Comparison of ENCODE assay signal across 8 cellular contexts in the genomic region with DNA sequence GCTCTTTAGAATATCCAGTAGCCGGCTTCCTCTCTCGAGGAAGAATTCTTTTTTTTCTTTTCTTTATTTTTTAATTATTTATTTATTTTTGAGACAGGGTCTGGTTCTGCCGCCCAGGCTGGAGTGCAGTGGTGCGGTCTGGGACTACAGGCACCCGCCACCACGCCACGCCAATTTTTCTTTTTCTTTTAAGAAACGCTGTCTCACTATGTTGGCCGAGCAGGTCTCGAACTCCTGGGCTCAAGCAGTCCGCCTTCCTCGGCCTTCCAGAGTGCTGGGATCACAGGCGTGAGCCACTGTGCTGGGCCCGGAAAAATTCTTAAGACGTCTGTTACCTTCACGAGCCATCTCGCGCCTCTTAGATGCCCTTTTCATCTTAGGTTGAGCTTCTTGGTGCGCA. TPM values are rescaled to one million over a fixed set of nuclear protein-coding genes. Genes with fewer than 3 reads are reported as not detected.
DNase-seq lines count a peak whose midpoint lies in the region; ATAC-seq and TF ChIP-seq lines count a peak whose summit lies in the region.

No MANE protein-coding gene starts in this region.

- H4K20me1 ChIP-seq in IMR-90 (ENCODE audit: insufficient read depth, low read length): peaks cover 16% of the 10 kb centered on the region

- H3K27me3 ChIP-seq in IMR-90 (ENCODE audit: control insufficient read depth, insufficient read depth, low read length): no peaks in the 10 kb centered on the region
- H3K27me3 ChIP-seq in mucosa of rectum (ENCODE audit: control insufficient read depth in 2 of 2, insufficient read depth in 2 of 2, low read length in 2 of 2): no peaks in the 10 kb centered on the region

- H2AFZ ChIP-seq in IMR-90 (replicated peaks; ENCODE audit: low read length, poor library complexity): peak overlapping the region; percentile 99

- H3K79me1 ChIP-seq in IMR-90 (ENCODE audit: low read depth in 1 of 2, low read length in 2 of 2): peaks cover 4 to 18% of the 10 kb centered on the region in 2 experiments; a peak in 3 of 4 replicates

- no peak overlapping the region for H3K56ac ChIP-seq in IMR-90 (ENCODE audit: extremely low read depth, insufficient read depth, low read length)

- H3K36me3 ChIP-seq in IMR-90 (ENCODE audit: control insufficient read depth, insufficient read depth, low read length): no peaks in the 10 kb centered on the region
- H3K36me3 ChIP-seq in mucosa of rectum (ENCODE audit: control insufficient read depth in 2 of 2, insufficient read depth in 2 of 2, low read length in 2 of 2): no peaks in the 10 kb centered on the region

- BruUV-seq in IMR-90 (replicated peaks; lab: Mats Ljungman, UMichigan): no TSS peak

- ATAC-seq in IMR-90 (ENCODE audit: low read depth): no peak

- no peak for DNase-seq in IMR-90
- DNase-seq in caudate nucleus (lab: John Stamatoyannopoulos, UW): no peak
- no peak for DNase-seq in GDM1 (lab: John Stamatoyannopoulos, UW)
- no peak for DNase-seq in RPMI8226
- DNase-seq in NCI-H345 (lab: John Stamatoyannopoulos, UW): no peak
- no peak for DNase-seq in dermis blood vessel endothelial cell

- peak overlapping the region; percentile 89 for H3K4me2 ChIP-seq in IMR-90 (ENCODE audit: low read depth, low read length)

- H2BK5ac ChIP-seq in IMR-90 (ENCODE audit: low read depth, low read length, poor library complexity, severe bottlenecking): peak overlapping the region; percentile 49

- H2BK15ac ChIP-seq in IMR-90 (ENCODE audit: low read depth, low read length): no peak overlapping the region

- H2AK5ac ChIP-seq in IMR-90 (ENCODE audit: low read depth, low read length): no peak overlapping the region

- no peak overlapping the region; the same call in 1 of the 2 replicates for H3K23ac ChIP-seq in IMR-90 (ENCODE audit: low read depth, low read length)

- no CpG with 5 or more reads among the region's 19 CpGs for WGBS in IMR-90 (ENCODE audit: extremely low coverage in 2 of 2, insufficient read length in 1 of 2), 2 experiments

- peak overlapping the region; percentile 79 for H4K5ac ChIP-seq in IMR-90 (ENCODE audit: low read depth, low read length)

- H3K9me3 ChIP-seq in IMR-90 (ENCODE audit: control insufficient read depth, insufficient read depth, low read length) (no peaks in the 10 kb centered on the region), mucosa of rectum (ENCODE audit: control insufficient read depth in 2 of 2, low read length in 2 of 2) (no peaks in the 10 kb centered on the region)

- H3K9me1 ChIP-seq in IMR-90 (ENCODE audit: insufficient read depth, low read length): peaks cover 3% of the 10 kb centered on the region; the same call in 1 of the 2 replicates

- H2AK9ac ChIP-seq in IMR-90 (replicated peaks; ENCODE audit: low read depth, low read length, poor library complexity): no peak overlapping the region

- CTCF ChIA-PET in IMR-90 (lab: Yijun Ruan, JAX): no interaction called here

- in situ Hi-C loops in IMR-90 (cut with MboI; ENCODE audit: low sequenced_read_pairs): no loop called here

- H2BK20ac ChIP-seq in IMR-90 (ENCODE audit: low read depth, low read length): no peak overlapping the region

- POLR2A ChIA-PET in IMR-90 (lab: Charles Lee; ENCODE audit: unreplicated experiment): no interaction called here

- TF ChIP-seq RAD21 in IMR-90 (IDR thresholded peaks at IDR 0.05; ENCODE audit: low read length): no peak

- peak overlapping the region; percentile 83 for H3K4ac ChIP-seq in IMR-90 (ENCODE audit: low read depth, low read length)

- no peak overlapping the region for H3K9ac ChIP-seq in IMR-90 (ENCODE audit: low read depth, low read length)
- peak overlapping the region; percentile 66 to 94 for H3K9ac ChIP-seq in mucosa of rectum (ENCODE audit: low read depth in 1 of 2, low read length in 2 of 2)

- intact Hi-C loops in IMR-90 (cut with micrococcal nuclease): loop anchor here (1.0 to 10.0 kb wide), 5 partner anchors 45 to 391 kb away; no protein-coding TSS in a partner anchor

- TF ChIP-seq CTCF in 22Rv1 (IDR thresholded peaks at IDR 0.05): no peak
- TF ChIP-seq CTCF in IMR-90 (conservative IDR thresholded peaks at IDR 0.05; ENCODE audit: low read depth, low read length): no peak

- peak overlapping the region; percentile 57; the same call in 1 of the 2 replicates for H4K91ac ChIP-seq in IMR-90 (ENCODE audit: insufficient read depth, low read depth, low read length)

- H3K27ac ChIP-seq in 22Rv1: peak overlapping the region; percentile 94
- H3K27ac ChIP-seq in IMR-90 (ENCODE audit: insufficient read depth, low read length): peak overlapping the region; percentile 62
- peak overlapping the region; percentile 98 for H3K27ac ChIP-seq in caudate nucleus (ENCODE audit: low read depth, low read length)
- H3K27ac ChIP-seq in mucosa of rectum (ENCODE audit: low read depth in 2 of 2, low read length in 2 of 2): peak overlapping the region; percentile 96 to 97

- dilution Hi-C loops in IMR-90 (cut with HindIII; ENCODE audit: low sequenced_read_pairs, unreplicated experiment): no loop called here

- H2BK120ac ChIP-seq in IMR-90 (ENCODE audit: low read depth, low read length): no peak overlapping the region

- H3K4me1 ChIP-seq in IMR-90 (ENCODE audit: control insufficient read depth, insufficient read depth, low read length) (peaks cover 2% of the 10 kb centered on the region; the same call in 1 of the 2 replicates), mucosa of rectum (ENCODE audit: control insufficient read depth in 2 of 2, insufficient read depth in 2 of 2, low read length in 2 of 2) (peaks cover 5 to 16% of the 10 kb centered on the region in 2 donors)

- H3K14ac ChIP-seq in IMR-90 (replicated peaks; ENCODE audit: low read depth, low read length): peak overlapping the region; percentile 76; the same call in 1 of the 2 replicates

- peak overlapping the region; percentile 82 to 83; a peak in 3 of 4 replicates for H4K8ac ChIP-seq in IMR-90 (ENCODE audit: low read depth in 2 of 2, low read length in 2 of 2)

- peak overlapping the region; percentile 87; the same call in 1 of the 2 replicates for H3K4me3 ChIP-seq in IMR-90 (ENCODE audit: insufficient read depth, low read depth, low read length)
- peak overlapping the region; percentile 94 for H3K4me3 ChIP-seq in mucosa of rectum (ENCODE audit: low read length in 2 of 2)

- H3K18ac ChIP-seq in IMR-90 (ENCODE audit: low read depth, low read length): no peak overlapping the region

- TF ChIP-seq POLR2A in IMR-90 (IDR thresholded peaks at IDR 0.05; ENCODE audit: low read depth, low read length): no peak

TF ChIP-seq in IMR-90, 13 proteins besides CTCF, POLR2A, EP300 and RAD21:
- TF ChIP-seq MAFK (IDR thresholded peaks at IDR 0.05; ENCODE audit: low read depth, low read length) (no peak), CHD1 (IDR thresholded peaks at IDR 0.05; ENCODE audit: low read depth, low read length) (no peak), BHLHE40 (IDR thresholded peaks at IDR 0.05; ENCODE audit: low read depth, low read length) (no peak), CEBPB (IDR thresholded peaks at IDR 0.05; ENCODE audit: low read depth, low read length) (no peak), RFX5 (IDR thresholded peaks at IDR 0.05; ENCODE audit: low read depth, low read length) (no peak), SMC3 (IDR thresholded peaks at IDR 0.05; ENCODE audit: low read depth, low read length) (no peak), MXI1 (IDR thresholded peaks at IDR 0.05; ENCODE audit: borderline replicate concordance, low read depth, low read length) (no peak), NFE2L2 (IDR thresholded peaks at IDR 0.05; ENCODE audit: low read depth, low read length) (no peak), MAZ (IDR thresholded peaks at IDR 0.05; ENCODE audit: borderline replicate concordance, low read depth, low read length) (no peak), RCOR1 (IDR thresholded peaks at IDR 0.05; ENCODE audit: insufficient replicate concordance, low read length) (no peak), FOS (IDR thresholded peaks at IDR 0.05; ENCODE audit: low read depth, low read length) (no peak)
- TF ChIP-seq, protein P1, sequence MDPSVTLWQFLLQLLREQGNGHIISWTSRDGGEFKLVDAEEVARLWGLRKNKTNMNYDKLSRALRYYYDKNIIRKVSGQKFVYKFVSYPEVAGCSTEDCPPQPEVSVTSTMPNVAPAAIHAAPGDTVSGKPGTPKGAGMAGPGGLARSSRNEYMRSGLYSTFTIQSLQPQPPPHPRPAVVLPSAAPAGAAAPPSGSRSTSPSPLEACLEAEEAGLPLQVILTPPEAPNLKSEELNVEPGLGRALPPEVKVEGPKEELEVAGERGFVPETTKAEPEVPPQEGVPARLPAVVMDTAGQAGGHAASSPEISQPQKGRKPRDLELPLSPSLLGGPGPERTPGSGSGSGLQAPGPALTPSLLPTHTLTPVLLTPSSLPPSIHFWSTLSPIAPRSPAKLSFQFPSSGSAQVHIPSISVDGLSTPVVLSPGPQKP (IDR thresholded peaks at IDR 0.05; ENCODE audit: borderline replicate concordance, low read depth, low read length): no peak
- TF ChIP-seq, protein P2, sequence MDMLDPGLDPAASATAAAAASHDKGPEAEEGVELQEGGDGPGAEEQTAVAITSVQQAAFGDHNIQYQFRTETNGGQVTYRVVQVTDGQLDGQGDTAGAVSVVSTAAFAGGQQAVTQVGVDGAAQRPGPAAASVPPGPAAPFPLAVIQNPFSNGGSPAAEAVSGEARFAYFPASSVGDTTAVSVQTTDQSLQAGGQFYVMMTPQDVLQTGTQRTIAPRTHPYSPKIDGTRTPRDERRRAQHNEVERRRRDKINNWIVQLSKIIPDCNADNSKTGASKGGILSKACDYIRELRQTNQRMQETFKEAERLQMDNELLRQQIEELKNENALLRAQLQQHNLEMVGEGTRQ (IDR thresholded peaks at IDR 0.05; ENCODE audit: low read depth, low read length): no peak

RNA-seq across cellular contexts. Expression of gene TMEM131, which starts 0.9 kb away (rescaled TPM):
- total RNA-seq in IMR-90 (2012; rRNA removed) (13.3 and 18.9 TPM in 2 replicates), dermis blood vessel endothelial cell (22.3 and 30.9 TPM in 2 replicates)
- 14.0 TPM in 2 replicates for polyA plus RNA-seq in IMR-90 (2012; rRNA removed)
- 3.5 and 6.7 TPM in 2 replicates for polyA plus RNA-seq in IMR-90 (2012; cell fraction: cytosol; rRNA removed)
- polyA plus RNA-seq in IMR-90 (2012; cell fraction: nucleus; rRNA removed; ENCODE audit: low replicate concordance): 16.5 and 40.8 TPM in 2 replicates
